ENCODE assay signal across 11 cellular contexts in the genomic region with DNA sequence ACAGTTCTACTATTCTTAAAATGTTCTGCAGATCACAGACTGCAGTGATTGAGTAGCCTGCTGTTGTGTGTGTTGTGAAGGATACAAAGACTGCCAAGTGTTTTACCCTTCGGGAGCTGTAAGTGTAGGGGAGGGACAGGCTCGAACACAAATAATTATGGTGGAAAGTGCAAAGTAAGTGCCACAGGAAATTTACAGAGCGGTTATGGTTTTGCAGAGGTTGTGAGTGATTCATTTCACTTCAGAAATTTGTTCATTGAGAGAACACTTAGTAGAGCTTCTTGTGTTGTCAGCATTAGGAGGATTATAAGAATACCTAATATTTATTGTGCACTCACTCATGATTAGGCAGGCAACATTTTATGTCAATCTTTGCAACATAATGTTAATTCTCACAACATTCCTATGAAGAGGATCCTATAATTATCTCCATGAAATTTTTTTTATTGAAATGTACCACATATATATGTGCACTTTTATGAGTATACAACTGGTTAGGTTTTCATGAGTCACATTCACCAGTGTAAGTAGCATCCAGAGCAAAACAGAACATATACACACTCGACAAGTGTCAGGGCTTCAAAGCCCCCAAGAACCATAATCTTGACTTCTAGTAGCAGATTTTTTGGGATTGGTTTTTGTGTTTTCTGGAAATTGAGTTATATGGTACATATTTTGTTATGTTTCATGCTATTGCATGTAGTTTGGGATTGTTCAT.
DNase-seq lines count a peak whose midpoint lies in the region; ATAC-seq lines count a peak whose summit lies in the region.
"Had no signal": no experiment of that assay in that cellular context is flagged by ENCODE, and none has a peak within 500 bp of the region (broad histone marks: within the 10 kb centered on the region; RNA-seq: fewer than 3 reads in every experiment).

No MANE protein-coding gene starts in this region.

- H3K36me3 Mint-ChIP-seq in CD4-positive, alpha-beta memory T cell, result no peaks in the 10 kb centered on the region

- H3K4me1 ChIP-seq in CD4-positive, alpha-beta memory T cell (ENCODE audit: insufficient read depth, low read length), result peaks cover 30% of the 10 kb centered on the region
- H3K4me1 ChIP-seq in aorta (ENCODE audit: control insufficient read depth in 1 of 2, insufficient read depth in 2 of 2, low read length in 2 of 2), result peaks cover 2 to 6% of the 10 kb centered on the region in 2 donors

- CTCF ChIA-PET in CD4-positive, alpha-beta memory T cell (lab: Charles Lee; ENCODE audit: partially characterized antibody), result interaction anchor here (1.1 to 5.4 kb wide), 3 partner anchors 62 to 86 kb away, joined by 5 to 32 read pairs (median 14); a partner anchor contains a TSS

- no peaks in the 10 kb centered on the region for H3K36me3 ChIP-seq in CD4-positive, alpha-beta memory T cell (ENCODE audit: insufficient read depth, low read length)
- H3K36me3 ChIP-seq in aorta (ENCODE audit: control insufficient read depth in 1 of 2, insufficient read depth in 2 of 2, low read length in 1 of 2), result no peaks in the 10 kb centered on the region

- H3K27me3 ChIP-seq in CD4-positive, alpha-beta memory T cell (ENCODE audit: insufficient read depth, low read length), result no peaks in the 10 kb centered on the region
- no peaks in the 10 kb centered on the region for H3K27me3 ChIP-seq in aorta (ENCODE audit: control insufficient read depth in 1 of 2, insufficient read depth in 2 of 2, low read length in 1 of 2)

- POLR2A ChIA-PET in CD4-positive, alpha-beta memory T cell (lab: Charles Lee; ENCODE audit: partially characterized antibody), result interaction anchor here (1.2 to 1.7 kb wide), 4 partner anchors 8 to 177 kb away, joined by 3 to 6 read pairs (median 4); a partner anchor contains a TSS

- H3K4me3 Mint-ChIP-seq in CD4-positive, alpha-beta memory T cell, result peak overlapping the region in 7 of 8 donors; percentile 32 to 89 (median 71)

- ATAC-seq in GM19395 (IDR thresholded peaks at IDR 0.05; ENCODE audit: unreplicated experiment) (peak; percentile 59), HG03520 (IDR thresholded peaks at IDR 0.05; ENCODE audit: unreplicated experiment) (peak; percentile 44), esophagus mucosa (peak; percentile 45), aorta (ENCODE audit: low FRiP score) (no peak), HG02642 (IDR thresholded peaks at IDR 0.05; ENCODE audit: poor library complexity, unreplicated experiment) (no peak), Right ventricle myocardium inferior (no peak)

- H3K9me3 ChIP-seq in CD4-positive, alpha-beta memory T cell (ENCODE audit: control insufficient read depth in 1 of 2, low read length in 2 of 2), result no peaks in the 10 kb centered on the region
- H3K9me3 ChIP-seq in aorta (ENCODE audit: control insufficient read depth, low read length), result no peaks in the 10 kb centered on the region

- intact Hi-C loops in CD4-positive, alpha-beta memory T cell (cut with micrococcal nuclease), result loop anchor here (5.0 kb wide), 1 partner anchor 62 kb away; a partner anchor contains a TSS
- intact Hi-C loops in aorta (cut with DNase I) (no loop called here), Right ventricle myocardium inferior (cut with DNase I) (no loop called here)

- H3K27me3 Mint-ChIP-seq in CD4-positive, alpha-beta memory T cell, result no peaks in the 10 kb centered on the region

- no peaks in the 10 kb centered on the region for H3K9me3 Mint-ChIP-seq in CD4-positive, alpha-beta memory T cell

- DNase-seq in CD4-positive, alpha-beta memory T cell, result no peak
- DNase-seq in aorta, result no peak
- no peak for DNase-seq in Right ventricle myocardium inferior (ENCODE audit: missing footprints)
- DNase-seq in T1000 (lab: John Stamatoyannopoulos, UW), result no peak
- DNase-seq: activated CD8-positive, alpha-beta memory T cell treated with anti-CD3 and anti-CD28 coated beads, Interleukin-2, amount 50 U/mL, for 4 hours; stimulated activated CD4-positive, alpha-beta T cell treated with anti-CD3 and anti-CD28 coated beads, Interleukin-1b, Interleukin-23, amount 100 ng/mL, for 48 hours had no signal

- H3K27ac ChIP-seq in CD4-positive, alpha-beta memory T cell (ENCODE audit: low read depth, low read length), result no peak overlapping the region
- H3K27ac ChIP-seq in aorta (ENCODE audit: low read depth in 1 of 2, low read length in 2 of 2), result no peak overlapping the region

- H3K4me3 ChIP-seq in CD4-positive, alpha-beta memory T cell (ENCODE audit: low read length in 2 of 2), result no peak overlapping the region
- H3K4me3 ChIP-seq in aorta (ENCODE audit: low read length in 2 of 2), result no peak overlapping the region
- H3K4me3 ChIP-seq: lung had no signal

- 56 to 62% methylated on average over 4 of the region's 4 CpGs for WGBS in aorta, 2 donors

- H3K27ac Mint-ChIP-seq in CD4-positive, alpha-beta memory T cell, result peak overlapping the region; percentile 12 to 87 (median 75)

- H3K4me1 Mint-ChIP-seq in CD4-positive, alpha-beta memory T cell, result peaks cover 31 to 42% (median 37%) of the 10 kb centered on the region in 4 donors

Comparison
In these comparisons a context has a peak if more than half of its experiments do, and no peak if none do; other contexts are left out.
1. ATAC-seq: peak in GM19395 (single experiment), HG03520 (single experiment) and esophagus mucosa (single experiment); none in aorta (single experiment), HG02642 (single experiment) and Right ventricle myocardium inferior (single experiment).